ENCODE assay signal across 12 cellular contexts in the genomic region with DNA sequence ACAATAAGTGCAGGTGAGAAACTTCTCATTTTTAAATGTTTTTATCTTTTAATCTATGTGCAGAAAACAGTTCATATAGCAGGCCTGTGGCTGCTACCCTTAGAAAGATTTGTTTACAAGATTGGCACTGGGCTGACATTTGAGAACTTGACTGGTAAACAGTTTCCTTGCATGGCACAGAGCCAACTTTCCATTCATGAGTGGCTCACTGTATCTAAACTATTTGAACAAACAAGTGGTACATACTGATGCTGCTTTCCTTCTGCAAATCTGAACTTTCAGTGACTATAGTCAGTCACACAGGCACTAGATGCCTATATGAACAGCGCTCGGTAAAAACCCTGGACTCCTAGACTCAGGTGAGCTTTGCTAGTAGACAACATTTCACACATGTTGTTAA. TPM values are rescaled to one million over a fixed set of nuclear protein-coding genes. Genes with fewer than 3 reads are reported as not detected.
DNase-seq lines count a peak whose midpoint lies in the region; ATAC-seq and TF ChIP-seq lines count a peak whose summit lies in the region.
"Had no signal": no experiment of that assay in that cellular context is flagged by ENCODE, and none has a peak within 500 bp of the region (broad histone marks: within the 10 kb centered on the region; RNA-seq: fewer than 3 reads in every experiment).

No MANE protein-coding gene starts in this region.

- H3K27ac ChIP-seq in prostate gland (no peak overlapping the region), upper lobe of left lung (no peak overlapping the region)
- H3K27ac ChIP-seq: right atrium auricular region had no signal

- peaks cover 51% of the 10 kb centered on the region for H3K4me1 Mint-ChIP-seq in activated CD4-positive, alpha-beta memory T cell treated with anti-CD3 and anti-CD28 coated beads, Interleukin-2, amount 10 ng/mL, durations not matched to agents 7 days and 5 days
- no peaks in the 10 kb centered on the region for H3K4me1 Mint-ChIP-seq in type B pancreatic cell (ENCODE audit: unreplicated experiment)

- ATAC-seq in upper lobe of left lung (ENCODE audit: low FRiP score in 2 of 2) = no peak

- POLR2A ChIA-PET in activated CD4-positive, alpha-beta memory T cell treated with anti-CD3 and anti-CD28 coated beads, Interleukin-2, amount 10 ng/mL, durations not matched to agents 7 days and 5 days (lab: Charles Lee) = interaction anchor here (1.4 kb wide), 1 partner anchor 10 kb away, joined by 6 read pairs; the partner anchor contains the start of gene CD200R1

- H3K27me3 ChIP-seq in MG63 (no peaks in the 10 kb centered on the region), prostate gland (replicated peaks; ENCODE audit: insufficient read depth) (no peaks in the 10 kb centered on the region), upper lobe of left lung (no peaks in the 10 kb centered on the region)
- H3K27me3 ChIP-seq: right atrium auricular region had no signal

- H3K27ac Mint-ChIP-seq in activated CD4-positive, alpha-beta memory T cell treated with anti-CD3 and anti-CD28 coated beads, Interleukin-2, amount 10 ng/mL, durations not matched to agents 7 days and 5 days = peak overlapping the region; percentile 21
- H3K27ac Mint-ChIP-seq in type B pancreatic cell = no peak overlapping the region
- H3K27ac Mint-ChIP-seq: brain had no signal

- no peak overlapping the region for H3K4me3 ChIP-seq in MG63
- no peak overlapping the region for H3K4me3 ChIP-seq in prostate gland
- no peak overlapping the region for H3K4me3 ChIP-seq in upper lobe of left lung
- H3K4me3 ChIP-seq: HAP-1, right atrium auricular region had no signal

- no peak overlapping the region for H3K4me3 Mint-ChIP-seq in activated CD4-positive, alpha-beta memory T cell treated with anti-CD3 and anti-CD28 coated beads, Interleukin-2, amount 10 ng/mL, durations not matched to agents 7 days and 5 days
- H3K4me3 Mint-ChIP-seq in type B pancreatic cell = no peak overlapping the region
- H3K4me3 Mint-ChIP-seq: brain had no signal

- H3K36me3 ChIP-seq in MG63 = no peaks in the 10 kb centered on the region
- H3K36me3 ChIP-seq in prostate gland = no peaks in the 10 kb centered on the region
- H3K36me3 ChIP-seq in upper lobe of left lung = no peaks in the 10 kb centered on the region
- H3K36me3 ChIP-seq: HAP-1, right atrium auricular region had no signal

- intact Hi-C loops in prostate gland (cut with DNase I) = loop anchor here (5.0 kb wide), 1 partner anchor 402 kb away; no protein-coding TSS in a partner anchor

- H3K9me3 Mint-ChIP-seq in activated CD4-positive, alpha-beta memory T cell treated with anti-CD3 and anti-CD28 coated beads, Interleukin-2, amount 10 ng/mL, durations not matched to agents 7 days and 5 days = no peaks in the 10 kb centered on the region
- no peaks in the 10 kb centered on the region for H3K9me3 Mint-ChIP-seq in type B pancreatic cell
- H3K9me3 Mint-ChIP-seq: brain had no signal

- H3K9me3 ChIP-seq in MG63 (no peaks in the 10 kb centered on the region), prostate gland (no peaks in the 10 kb centered on the region), upper lobe of left lung (no peaks in the 10 kb centered on the region)
- H3K9me3 ChIP-seq: HAP-1, right atrium auricular region had no signal

- CTCF ChIA-PET in activated CD4-positive, alpha-beta memory T cell treated with anti-CD3 and anti-CD28 coated beads, Interleukin-2, amount 10 ng/mL, durations not matched to agents 7 days and 5 days (lab: Charles Lee) = interaction anchor here (1.0 to 3.2 kb wide), 3 partner anchors 10 to 403 kb away, joined by 4 to 13 read pairs (median 7); partner anchors contain the start of gene CD200R1

- TF ChIP-seq EP300 in upper lobe of left lung (IDR thresholded peaks at IDR 0.05) = no peak

- WGBS in prostate gland = 82% methylated on average over 2 of the region's 2 CpGs
- WGBS in upper lobe of left lung, 2 donors = 60 to 65% methylated on average over 2 of the region's 2 CpGs

- TF ChIP-seq CTCF in prostate gland (IDR thresholded peaks at IDR 0.05) (no peak), upper lobe of left lung (IDR thresholded peaks at IDR 0.05) (no peak), type B pancreatic cell (conservative IDR thresholded peaks at IDR 0.05) (no peak)

- no peaks in the 10 kb centered on the region for H3K4me1 ChIP-seq in prostate gland (replicated peaks)
- peaks cover 0 to 11% (median 5%) of the 10 kb centered on the region in 4 donors for H3K4me1 ChIP-seq in upper lobe of left lung
- H3K4me1 ChIP-seq: HAP-1, right atrium auricular region had no signal

- DNase-seq in NCI-H748 (lab: John Stamatoyannopoulos, UW; ENCODE audit: unreplicated experiment) (peak; percentile 41), NCI-H748 treated with DMSO at 0.1 percent for 48 hours (lab: John Stamatoyannopoulos, UW) (no peak), MG63 (peak; percentile 17), prostate gland (ENCODE audit: low spot score) (peak; percentile 46), NCI-H82 (lab: John Stamatoyannopoulos, UW) (no peak), upper lobe of left lung (no peak), type B pancreatic cell (ENCODE audit: extremely low spot score, unreplicated experiment) (no peak)
- DNase-seq in activated CD4-positive, alpha-beta memory T cell treated with anti-CD3 and anti-CD28 coated beads, Interleukin-2, amount 10 ng/mL, durations not matched to agents 7 days and 5 days = peak; percentile 27
- DNase-seq: ACHN had no signal

- H3K27me3 Mint-ChIP-seq in activated CD4-positive, alpha-beta memory T cell treated with anti-CD3 and anti-CD28 coated beads, Interleukin-2, amount 10 ng/mL, durations not matched to agents 7 days and 5 days = peaks cover 1% of the 10 kb centered on the region
- H3K27me3 Mint-ChIP-seq in type B pancreatic cell = peaks cover 9% of the 10 kb centered on the region

- no peaks in the 10 kb centered on the region for H3K36me3 Mint-ChIP-seq in activated CD4-positive, alpha-beta memory T cell treated with anti-CD3 and anti-CD28 coated beads, Interleukin-2, amount 10 ng/mL, durations not matched to agents 7 days and 5 days (ENCODE audit: low read depth)
- H3K36me3 Mint-ChIP-seq in type B pancreatic cell = no peaks in the 10 kb centered on the region
- H3K36me3 Mint-ChIP-seq: brain had no signal

- no peak for TF ChIP-seq POLR2A in prostate gland (IDR thresholded peaks at IDR 0.05)
- no peak for TF ChIP-seq POLR2A in upper lobe of left lung (IDR thresholded peaks at IDR 0.05)

RNA-seq across cellular contexts. Expression of gene GTPBP8, which starts 6.3 kb away (rescaled TPM):
- total RNA-seq in MG63 (2014; rRNA removed; shearing (Covaris generic); ENCODE audit: low replicate concordance) = 52.1 and 54.8 TPM in 2 replicates
- total RNA-seq in activated CD4-positive, alpha-beta memory T cell treated with anti-CD3 and anti-CD28 coated beads, Interleukin-2, amount 10 ng/mL, durations not matched to agents 7 days and 5 days = 10 to 100 TPM; 27.7 to 28.2 TPM
- total RNA-seq in prostate gland (10 to 100 TPM; 12.4 to 18.7 TPM), upper lobe of left lung (10 to 100 TPM in 5 of 6 donors, 1 to 10 TPM in 1; 5.8 to 36.6 (median 14.4) TPM), type B pancreatic cell (ENCODE audit: low replicate concordance) (20.3 and 25.9 TPM in 2 replicates)

RNA-seq across cellular contexts. Expression of gene CD200R1, which starts 9.6 kb away (rescaled TPM):
- 0.36 and 0.67 TPM in 2 replicates for total RNA-seq in MG63 (2014; rRNA removed; shearing (Covaris generic); ENCODE audit: low replicate concordance)
- 10 to 100 TPM; 17.6 to 18.1 TPM for total RNA-seq in activated CD4-positive, alpha-beta memory T cell treated with anti-CD3 and anti-CD28 coated beads, Interleukin-2, amount 10 ng/mL, durations not matched to agents 7 days and 5 days
- total RNA-seq in prostate gland (1 to 10 TPM in 1 of 2 donors, under 1 TPM in 1; 0.23 to 2.2 TPM), upper lobe of left lung (1 to 10 TPM in 3 of 6 donors, under 1 TPM in 2, not detected in 1; under 0.01 to 2.5 (median 1.1) TPM), type B pancreatic cell (ENCODE audit: low replicate concordance) (2.1 and 4.5 TPM in 2 replicates)

Comparison
In these comparisons a context has a peak if more than half of its experiments do, and no peak if none do; other contexts are left out.
1. DNase-seq: peak in NCI-H748 (single experiment), MG63 (single experiment), activated CD4-positive, alpha-beta memory T cell treated with anti-CD3 and anti-CD28 coated beads, Interleukin-2, amount 10 ng/mL, durations not matched to agents 7 days and 5 days (single experiment) and prostate gland (single experiment); none in NCI-H748 treated with DMSO at 0.1 percent for 48 hours (single experiment), NCI-H82 (single experiment), upper lobe of left lung (0 of 2) and type B pancreatic cell (single experiment).